Comparison of ENCODE assay signal across 1 cellular context in the genomic region with DNA sequence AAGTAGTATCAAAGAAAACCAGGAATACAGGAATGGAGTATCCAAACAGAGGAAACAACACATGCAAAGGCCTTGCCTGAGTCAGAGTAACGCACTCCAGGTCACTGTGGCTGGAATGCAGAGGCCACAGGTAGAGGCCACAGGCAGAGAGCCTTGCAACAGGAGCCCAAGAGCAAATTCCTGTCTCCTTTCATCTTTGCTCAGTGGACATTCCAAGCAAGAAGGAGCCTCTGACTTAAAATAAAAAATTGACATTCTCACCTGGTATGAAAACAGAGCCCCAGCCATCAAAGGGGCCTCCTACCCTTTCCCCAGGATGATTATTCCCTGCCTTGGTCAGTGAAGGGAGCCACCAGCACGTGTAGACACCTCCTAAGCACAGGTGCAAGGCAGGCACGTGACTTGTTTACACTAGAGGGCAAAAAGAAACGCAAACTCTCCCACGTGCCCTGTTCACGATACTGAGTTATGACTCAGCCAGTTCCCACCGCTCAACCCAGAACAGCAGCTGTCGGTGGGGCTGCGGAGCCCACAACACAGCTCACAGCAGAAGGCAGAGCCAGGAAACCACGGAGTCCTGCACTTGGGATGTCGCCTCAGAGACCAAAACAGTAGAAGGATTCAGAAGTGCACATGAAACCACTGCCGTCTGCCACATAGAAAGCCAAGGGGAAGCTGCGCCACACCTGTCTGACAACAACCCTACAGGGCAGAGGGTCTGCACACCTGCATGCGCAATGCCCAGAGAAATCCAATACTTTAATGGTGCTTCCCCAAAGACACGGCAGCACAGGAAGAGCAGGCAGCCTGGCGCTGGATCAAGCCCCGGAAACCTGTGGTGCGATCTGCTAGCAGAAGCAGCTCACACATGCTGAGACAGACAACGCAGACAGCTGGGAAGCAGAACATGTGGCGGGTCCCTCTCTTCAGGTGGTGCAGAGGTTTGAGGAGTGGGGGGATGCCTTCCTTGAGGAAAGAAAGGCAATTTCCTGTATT.
TF ChIP-seq lines count a peak whose summit lies in the region.

No MANE protein-coding gene starts in this region.

TF ChIP-seq in HepG2, 621 proteins besides CTCF, POLR2A, EP300 and RAD21 (continued from another document and continues in another):
- TF ChIP-seq, protein P1, sequence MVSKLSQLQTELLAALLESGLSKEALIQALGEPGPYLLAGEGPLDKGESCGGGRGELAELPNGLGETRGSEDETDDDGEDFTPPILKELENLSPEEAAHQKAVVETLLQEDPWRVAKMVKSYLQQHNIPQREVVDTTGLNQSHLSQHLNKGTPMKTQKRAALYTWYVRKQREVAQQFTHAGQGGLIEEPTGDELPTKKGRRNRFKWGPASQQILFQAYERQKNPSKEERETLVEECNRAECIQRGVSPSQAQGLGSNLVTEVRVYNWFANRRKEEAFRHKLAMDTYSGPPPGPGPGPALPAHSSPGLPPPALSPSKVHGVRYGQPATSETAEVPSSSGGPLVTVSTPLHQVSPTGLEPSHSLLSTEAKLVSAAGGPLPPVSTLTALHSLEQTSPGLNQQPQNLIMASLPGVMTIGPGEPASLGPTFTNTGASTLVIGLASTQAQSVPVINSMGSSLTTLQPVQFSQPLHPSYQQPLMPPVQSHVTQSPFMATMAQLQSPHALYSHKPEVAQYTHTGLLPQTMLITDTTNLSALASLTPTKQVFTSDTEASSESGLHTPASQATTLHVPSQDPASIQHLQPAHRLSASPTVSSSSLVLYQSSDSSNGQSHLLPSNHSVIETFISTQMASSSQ (IDR thresholded peaks at IDR 0.05; ENCODE audit: low read depth): no peak; the same call in 1 of the 2 replicates
- TF ChIP-seq, protein P1 (CRISPR knock-in tag; IDR thresholded peaks at IDR 0.05; ENCODE audit: borderline replicate concordance): peak; percentile 70; the same call in 1 of the 2 replicates
- TF ChIP-seq EHMT2 (IDR thresholded peaks at IDR 0.05; ENCODE audit: borderline replicate concordance, low read depth, low read length) (peak; percentile 58; the same call in 1 of the 2 replicates), ATF1 (CRISPR knock-in tag; IDR thresholded peaks at IDR 0.05) (no peak), NFKB2 (CRISPR knock-in tag; IDR thresholded peaks at IDR 0.05; ENCODE audit: borderline replicate concordance) (peak; percentile 71), CHCHD3 (CRISPR knock-in tag; IDR thresholded peaks at IDR 0.05) (no peak), SAFB2 (CRISPR knock-in tag; IDR thresholded peaks at IDR 0.05; ENCODE audit: borderline replicate concordance, low read depth) (no peak), ZFP36L1 (CRISPR knock-in tag; IDR thresholded peaks at IDR 0.05) (peak; percentile 92; the same call in 1 of the 2 replicates), ZNF24 (IDR thresholded peaks at IDR 0.05) (peak; percentile 79; the same call in 1 of the 2 replicates), MIER3 (CRISPR knock-in tag; IDR thresholded peaks at IDR 0.05; ENCODE audit: borderline replicate concordance) (peak; percentile 66; the same call in 1 of the 2 replicates), SCMH1 (CRISPR knock-in tag; IDR thresholded peaks at IDR 0.05; ENCODE audit: borderline replicate concordance) (no peak), ZNF839 (CRISPR knock-in tag; IDR thresholded peaks at IDR 0.05; ENCODE audit: borderline replicate concordance) (0 out of 2 replicates have a peak, but pooled peaks have one; percentile 82), ZNF333 (CRISPR knock-in tag; IDR thresholded peaks at IDR 0.05; ENCODE audit: borderline replicate concordance) (no peak), BRD4 (CRISPR knock-in tag; IDR thresholded peaks at IDR 0.05) (peak; percentile 78; the same call in 1 of the 2 replicates), GTF2F1 (IDR thresholded peaks at IDR 0.05; ENCODE audit: low read length) (peak; percentile 74), NRL (CRISPR knock-in tag; IDR thresholded peaks at IDR 0.05; ENCODE audit: borderline replicate concordance) (peak; percentile 45; the same call in 1 of the 2 replicates), ZKSCAN1 (IDR thresholded peaks at IDR 0.05; ENCODE audit: low read length) (peak; percentile 32; the same call in 1 of the 2 replicates), HNRNPK (IDR thresholded peaks at IDR 0.05; ENCODE audit: low read depth, low read length, poor library complexity, severe bottlenecking) (peak; percentile 90), ATF7-NPFF (CRISPR knock-in tag; IDR thresholded peaks at IDR 0.05; ENCODE audit: low read depth) (0 out of 2 replicates have a peak, but pooled peaks have one; percentile 56), BHLHE40 (IDR thresholded peaks at IDR 0.05; ENCODE audit: low read length) (peak; percentile 100), ZNF672 (CRISPR knock-in tag; IDR thresholded peaks at IDR 0.05) (no peak), HIVEP1 (CRISPR knock-in tag; IDR thresholded peaks at IDR 0.05) (peak; percentile 67; the same call in 1 of the 2 replicates), NBN (conservative IDR thresholded peaks at IDR 0.05) (no peak), ZNF180 (CRISPR knock-in tag; IDR thresholded peaks at IDR 0.05; ENCODE audit: borderline replicate concordance, low read depth) (no peak), TRIM24 (CRISPR knock-in tag; IDR thresholded peaks at IDR 0.05) (no peak), SMARCE1 (IDR thresholded peaks at IDR 0.05; ENCODE audit: borderline replicate concordance) (no peak), ZFP41 (CRISPR knock-in tag; IDR thresholded peaks at IDR 0.05; ENCODE audit: borderline replicate concordance) (no peak), ZNF160 (CRISPR knock-in tag; IDR thresholded peaks at IDR 0.05) (no peak), HNRNPL (IDR thresholded peaks at IDR 0.05; ENCODE audit: low read depth, low read length) (0 out of 2 replicates have a peak, but pooled peaks have one; percentile 58), ATM (IDR thresholded peaks at IDR 0.05; ENCODE audit: borderline replicate concordance) (no peak), SPEN (CRISPR knock-in tag; IDR thresholded peaks at IDR 0.05; ENCODE audit: low read depth) (peak; percentile 70; the same call in 1 of the 2 replicates)
- TF ChIP-seq, protein P2, sequence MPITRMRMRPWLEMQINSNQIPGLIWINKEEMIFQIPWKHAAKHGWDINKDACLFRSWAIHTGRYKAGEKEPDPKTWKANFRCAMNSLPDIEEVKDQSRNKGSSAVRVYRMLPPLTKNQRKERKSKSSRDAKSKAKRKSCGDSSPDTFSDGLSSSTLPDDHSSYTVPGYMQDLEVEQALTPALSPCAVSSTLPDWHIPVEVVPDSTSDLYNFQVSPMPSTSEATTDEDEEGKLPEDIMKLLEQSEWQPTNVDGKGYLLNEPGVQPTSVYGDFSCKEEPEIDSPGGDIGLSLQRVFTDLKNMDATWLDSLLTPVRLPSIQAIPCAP (CRISPR knock-in tag; IDR thresholded peaks at IDR 0.05; ENCODE audit: low read depth): no peak
- TF ChIP-seq, protein P3, sequence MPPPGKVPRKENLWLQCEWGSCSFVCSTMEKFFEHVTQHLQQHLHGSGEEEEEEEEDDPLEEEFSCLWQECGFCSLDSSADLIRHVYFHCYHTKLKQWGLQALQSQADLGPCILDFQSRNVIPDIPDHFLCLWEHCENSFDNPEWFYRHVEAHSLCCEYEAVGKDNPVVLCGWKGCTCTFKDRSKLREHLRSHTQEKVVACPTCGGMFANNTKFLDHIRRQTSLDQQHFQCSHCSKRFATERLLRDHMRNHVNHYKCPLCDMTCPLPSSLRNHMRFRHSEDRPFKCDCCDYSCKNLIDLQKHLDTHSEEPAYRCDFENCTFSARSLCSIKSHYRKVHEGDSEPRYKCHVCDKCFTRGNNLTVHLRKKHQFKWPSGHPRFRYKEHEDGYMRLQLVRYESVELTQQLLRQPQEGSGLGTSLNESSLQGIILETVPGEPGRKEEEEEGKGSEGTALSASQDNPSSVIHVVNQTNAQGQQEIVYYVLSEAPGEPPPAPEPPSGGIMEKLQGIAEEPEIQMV (CRISPR knock-in tag; IDR thresholded peaks at IDR 0.05; ENCODE audit: low read depth): peak; percentile 17; the same call in 1 of the 2 replicates
- TF ChIP-seq, protein P4, sequence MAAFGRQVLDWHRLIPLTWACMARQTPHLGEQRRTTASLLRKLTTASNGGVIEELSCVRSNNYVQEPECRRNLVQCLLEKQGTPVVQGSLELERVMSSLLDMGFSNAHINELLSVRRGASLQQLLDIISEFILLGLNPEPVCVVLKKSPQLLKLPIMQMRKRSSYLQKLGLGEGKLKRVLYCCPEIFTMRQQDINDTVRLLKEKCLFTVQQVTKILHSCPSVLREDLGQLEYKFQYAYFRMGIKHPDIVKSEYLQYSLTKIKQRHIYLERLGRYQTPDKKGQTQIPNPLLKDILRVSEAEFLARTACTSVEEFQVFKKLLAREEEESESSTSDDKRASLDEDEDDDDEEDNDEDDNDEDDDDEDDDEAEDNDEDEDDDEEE (CRISPR knock-in tag; IDR thresholded peaks at IDR 0.05): no peak; the same call in 1 of the 2 replicates
- TF ChIP-seq, protein P5, sequence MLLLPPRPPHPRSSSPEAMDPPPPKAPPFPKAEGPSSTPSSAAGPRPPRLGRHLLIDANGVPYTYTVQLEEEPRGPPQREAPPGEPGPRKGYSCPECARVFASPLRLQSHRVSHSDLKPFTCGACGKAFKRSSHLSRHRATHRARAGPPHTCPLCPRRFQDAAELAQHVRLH (CRISPR knock-in tag; IDR thresholded peaks at IDR 0.05; ENCODE audit: borderline replicate concordance, low read depth): peak; percentile 57; the same call in 1 of the 2 replicates
- TF ChIP-seq, protein P6, sequence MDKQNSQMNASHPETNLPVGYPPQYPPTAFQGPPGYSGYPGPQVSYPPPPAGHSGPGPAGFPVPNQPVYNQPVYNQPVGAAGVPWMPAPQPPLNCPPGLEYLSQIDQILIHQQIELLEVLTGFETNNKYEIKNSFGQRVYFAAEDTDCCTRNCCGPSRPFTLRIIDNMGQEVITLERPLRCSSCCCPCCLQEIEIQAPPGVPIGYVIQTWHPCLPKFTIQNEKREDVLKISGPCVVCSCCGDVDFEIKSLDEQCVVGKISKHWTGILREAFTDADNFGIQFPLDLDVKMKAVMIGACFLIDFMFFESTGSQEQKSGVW (CRISPR knock-in tag; IDR thresholded peaks at IDR 0.05; ENCODE audit: borderline replicate concordance): no peak
- TF ChIP-seq, protein P7, sequence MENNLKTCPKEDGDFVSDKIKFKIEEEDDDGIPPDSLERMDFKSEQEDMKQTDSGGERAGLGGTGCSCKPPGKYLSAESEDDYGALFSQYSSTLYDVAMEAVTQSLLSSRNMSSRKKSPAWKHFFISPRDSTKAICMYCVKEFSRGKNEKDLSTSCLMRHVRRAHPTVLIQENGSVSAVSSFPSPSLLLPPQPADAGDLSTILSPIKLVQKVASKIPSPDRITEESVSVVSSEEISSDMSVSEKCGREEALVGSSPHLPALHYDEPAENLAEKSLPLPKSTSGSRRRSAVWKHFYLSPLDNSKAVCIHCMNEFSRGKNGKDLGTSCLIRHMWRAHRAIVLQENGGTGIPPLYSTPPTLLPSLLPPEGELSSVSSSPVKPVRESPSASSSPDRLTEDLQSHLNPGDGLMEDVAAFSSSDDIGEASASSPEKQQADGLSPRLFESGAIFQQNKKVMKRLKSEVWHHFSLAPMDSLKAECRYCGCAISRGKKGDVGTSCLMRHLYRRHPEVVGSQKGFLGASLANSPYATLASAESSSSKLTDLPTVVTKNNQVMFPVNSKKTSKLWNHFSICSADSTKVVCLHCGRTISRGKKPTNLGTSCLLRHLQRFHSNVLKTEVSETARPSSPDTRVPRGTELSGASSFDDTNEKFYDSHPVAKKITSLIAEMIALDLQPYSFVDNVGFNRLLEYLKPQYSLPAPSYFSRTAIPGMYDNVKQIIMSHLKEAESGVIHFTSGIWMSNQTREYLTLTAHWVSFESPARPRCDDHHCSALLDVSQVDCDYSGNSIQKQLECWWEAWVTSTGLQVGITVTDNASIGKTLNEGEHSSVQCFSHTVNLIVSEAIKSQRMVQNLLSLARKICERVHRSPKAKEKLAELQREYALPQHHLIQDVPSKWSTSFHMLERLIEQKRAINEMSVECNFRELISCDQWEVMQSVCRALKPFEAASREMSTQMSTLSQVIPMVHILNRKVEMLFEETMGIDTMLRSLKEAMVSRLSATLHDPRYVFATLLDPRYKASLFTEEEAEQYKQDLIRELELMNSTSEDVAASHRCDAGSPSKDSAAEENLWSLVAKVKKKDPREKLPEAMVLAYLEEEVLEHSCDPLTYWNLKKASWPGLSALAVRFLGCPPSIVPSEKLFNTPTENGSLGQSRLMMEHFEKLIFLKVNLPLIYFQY (CRISPR knock-in tag; IDR thresholded peaks at IDR 0.05; ENCODE audit: borderline replicate concordance): peak; percentile 42; the same call in 1 of the 2 replicates
